ENCODE assay signal across 10 cellular contexts in the genomic region with DNA sequence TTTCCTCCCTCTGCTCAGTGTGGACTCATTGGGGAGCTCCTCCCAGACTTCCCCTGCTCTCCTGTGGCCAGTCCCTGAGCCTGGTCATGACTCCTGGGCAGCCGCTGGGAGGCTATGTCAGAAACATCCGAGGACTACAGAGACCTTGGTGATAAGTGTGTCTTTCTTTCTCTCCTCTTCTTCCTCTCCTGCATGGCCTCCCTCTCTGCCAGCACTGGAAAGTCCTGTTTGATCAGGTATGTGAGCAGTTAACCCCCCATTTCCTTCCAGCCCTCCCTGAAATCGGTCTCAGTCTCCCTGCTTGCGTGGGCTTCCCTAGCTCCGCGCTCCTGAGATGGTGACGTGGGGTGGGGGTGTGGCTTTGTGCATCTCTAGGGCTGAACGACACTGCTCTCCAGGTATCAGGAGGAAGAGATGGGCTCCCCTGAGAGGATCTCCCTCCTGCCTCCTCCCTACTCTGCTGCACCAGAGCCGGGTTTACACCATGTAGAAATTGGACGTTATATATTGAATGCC. TPM values are rescaled to one million over a fixed set of nuclear protein-coding genes. Genes with fewer than 3 reads are reported as not detected.
DNase-seq lines count a peak whose midpoint lies in the region; ATAC-seq, FAIRE-seq and TF ChIP-seq lines count a peak whose summit lies in the region.
"Had no signal": no experiment of that assay in that cellular context is flagged by ENCODE, and none has a peak within 500 bp of the region (broad histone marks: within the 10 kb centered on the region; RNA-seq: fewer than 3 reads in every experiment).

No MANE protein-coding gene starts in this region.

- H3K4me1 Mint-ChIP-seq in stimulated activated naive B cell treated with anti-CD40 and anti-IgM and Interleukin-4, amounts not matched to agents 10 μg/mL and 1 μg/mL and 100 μg/mL, for 72 hours = peaks cover 18 to 32% of the 10 kb centered on the region in 2 donors

- H3K4me1 ChIP-seq in ascending aorta = peaks cover 7 to 19% of the 10 kb centered on the region in 2 donors

- H3K36me3 ChIP-seq in ascending aorta = no peaks in the 10 kb centered on the region

- intact Hi-C loops in ascending aorta (cut with DNase I) = no loop called here

- TF ChIP-seq CTCF in ascending aorta (IDR thresholded peaks at IDR 0.05) = no peak

- H3K27ac ChIP-seq in ascending aorta = no peak overlapping the region

- no peak for FAIRE-seq in RCC 7860 (lab: Jason Lieb, UNC)

- H3K4me3 ChIP-seq in iPS-18c (ENCODE audit: insufficient read depth, low read depth, low read length) (peak overlapping the region; percentile 26; the same call in 1 of the 2 replicates), ascending aorta (peak overlapping the region in 1 of 2 donors; percentile 80)

- peak; percentile 68 for DNase-seq in activated effector memory CD4-positive, alpha-beta T cell treated with anti-CD3 and anti-CD28 coated beads, Interleukin-2, amount 50 U/mL, for 16 hours
- no peak for DNase-seq in activated effector memory CD4-positive, alpha-beta T cell treated with Interleukin-2 at 50 U/mL for 16 hours
- peak; percentile 30 for DNase-seq in activated T-cell treated with anti-CD3 and anti-CD28 coated beads for 4 hours
- DNase-seq in stimulated activated naive B cell treated with anti-CD40 and anti-IgM and Interleukin-4, amounts not matched to agents 10 μg/mL and 1 μg/mL and 100 μg/mL, for 72 hours = no peak
- DNase-seq in RCC 7860 (ENCODE audit: low spot score) = no peak
- DNase-seq in ascending aorta (ENCODE audit: low spot score in 2 of 2) = no peak
- DNase-seq: substantia nigra had no signal

- H3K4me3 Mint-ChIP-seq in stimulated activated naive B cell treated with anti-CD40 and anti-IgM and Interleukin-4, amounts not matched to agents 10 μg/mL and 1 μg/mL and 100 μg/mL, for 72 hours = peak overlapping the region; percentile 52 to 69

- H3K27ac Mint-ChIP-seq in stimulated activated naive B cell treated with anti-CD40 and anti-IgM and Interleukin-4, amounts not matched to agents 10 μg/mL and 1 μg/mL and 100 μg/mL, for 72 hours = no peak overlapping the region
- H3K27ac Mint-ChIP-seq: activated naive CD4-positive, alpha-beta T cell treated with anti-CD3 and anti-CD28 coated beads, Interleukin-2, amount 50 U/mL, for 72 hours had no signal

- H3K9me3 Mint-ChIP-seq in stimulated activated naive B cell treated with anti-CD40 and anti-IgM and Interleukin-4, amounts not matched to agents 10 μg/mL and 1 μg/mL and 100 μg/mL, for 72 hours = no peaks in the 10 kb centered on the region
- H3K9me3 Mint-ChIP-seq: activated naive CD4-positive, alpha-beta T cell treated with anti-CD3 and anti-CD28 coated beads, Interleukin-2, amount 50 U/mL, for 72 hours had no signal

- peaks cover 73 to 77% of the 10 kb centered on the region in 2 donors for H3K27me3 Mint-ChIP-seq in stimulated activated naive B cell treated with anti-CD40 and anti-IgM and Interleukin-4, amounts not matched to agents 10 μg/mL and 1 μg/mL and 100 μg/mL, for 72 hours

- ATAC-seq in stimulated activated naive B cell treated with anti-CD40 and anti-IgM and Interleukin-4, amounts not matched to agents 10 μg/mL and 1 μg/mL and 100 μg/mL, for 72 hours (replicated peaks) = peak in 1 of 2 donors; percentile 26
- ATAC-seq in HG03280 (IDR thresholded peaks at IDR 0.05; ENCODE audit: unreplicated experiment) = no peak

- H3K36me3 Mint-ChIP-seq in stimulated activated naive B cell treated with anti-CD40 and anti-IgM and Interleukin-4, amounts not matched to agents 10 μg/mL and 1 μg/mL and 100 μg/mL, for 72 hours = no peaks in the 10 kb centered on the region
- H3K36me3 Mint-ChIP-seq: activated naive CD4-positive, alpha-beta T cell treated with anti-CD3 and anti-CD28 coated beads, Interleukin-2, amount 50 U/mL, for 72 hours had no signal

- H3K9me3 ChIP-seq in iPS-18c (ENCODE audit: control insufficient read depth, insufficient read depth, low read length) = no peaks in the 10 kb centered on the region
- no peaks in the 10 kb centered on the region for H3K9me3 ChIP-seq in ascending aorta

- H3K27me3 ChIP-seq in ascending aorta = peaks cover 13% of the 10 kb centered on the region

RNA-seq across cellular contexts. Expression of a gene that starts 2.1 kb away (rescaled TPM):
- total RNA-seq in ascending aorta = not detected

Comparison
In these comparisons a context has a peak if more than half of its experiments do, and no peak if none do; other contexts are left out.
1. DNase-seq: peak in activated effector memory CD4-positive, alpha-beta T cell treated with anti-CD3 and anti-CD28 coated beads, Interleukin-2, amount 50 U/mL, for 16 hours (single experiment) and activated T-cell treated with anti-CD3 and anti-CD28 coated beads for 4 hours (single experiment); none in activated effector memory CD4-positive, alpha-beta T cell treated with Interleukin-2 at 50 U/mL for 16 hours (single experiment), stimulated activated naive B cell treated with anti-CD40 and anti-IgM and Interleukin-4, amounts not matched to agents 10 μg/mL and 1 μg/mL and 100 μg/mL, for 72 hours (single experiment), RCC 7860 (single experiment) and ascending aorta (0 of 2).